ENCODE assay signal across 8 cellular contexts in genomic region chr12:99386907-99387306, GRCh38.
DNase-seq lines count a peak whose midpoint lies in the region; ATAC-seq and TF ChIP-seq lines count a peak whose summit lies in the region.

No MANE protein-coding gene starts in this region.

- H3K4me3 ChIP-seq in AG09309 (ENCODE audit: control insufficient read depth, low read depth, low read length): no peak overlapping the region
- no peak overlapping the region for H3K4me3 ChIP-seq in cardiac fibroblast (replicated peaks in 1 of 2; ENCODE audit: low read depth in 2 of 2, low read length in 2 of 2)

- TF ChIP-seq CTCF in AG09309 (IDR thresholded peaks at IDR 0.05; ENCODE audit: control insufficient read depth, insufficient read depth, low read depth, low read length, missing control alignments) (peak; percentile 62), cardiac fibroblast (IDR thresholded peaks at IDR 0.05; ENCODE audit: low read depth, low read length) (peak; percentile 31)

- DNase-seq in AG09309 (ENCODE audit: low read depth) (peak; percentile 24), NCI-H1694 treated with DMSO at 0.1 percent for 48 hours (lab: John Stamatoyannopoulos, UW) (peak; percentile 49), cardiac fibroblast (ENCODE audit: low read depth in 2 of 2) (peak; percentile 28 to 33), NCI-H446 treated with DMSO at 0.1 percent for 48 hours (lab: John Stamatoyannopoulos, UW) (no peak), NCI-H128 (lab: John Stamatoyannopoulos, UW; ENCODE audit: unreplicated experiment) (no peak)
- DNase-seq in activated effector memory CD4-positive, alpha-beta T cell treated with Interleukin-2 at 50 U/mL for 16 hours: no peak

- peak; percentile 43 for ATAC-seq in GM21619 (IDR thresholded peaks at IDR 0.05; ENCODE audit: unreplicated experiment)
- ATAC-seq in HG03025 (IDR thresholded peaks at IDR 0.05; ENCODE audit: low FRiP score, unreplicated experiment): no peak

Comparison
In these comparisons a context has a peak if more than half of its experiments do, and no peak if none do; other contexts are left out.
1. DNase-seq: peak in AG09309 (single experiment), NCI-H1694 treated with DMSO at 0.1 percent for 48 hours (single experiment) and cardiac fibroblast (2 of 2); none in NCI-H446 treated with DMSO at 0.1 percent for 48 hours (single experiment), NCI-H128 (single experiment) and activated effector memory CD4-positive, alpha-beta T cell treated with Interleukin-2 at 50 U/mL for 16 hours (single experiment).